Comparison of ENCODE assay signal across 9 cellular contexts in genomic region chr13:28140433-28141125, GRCh38. TPM values are rescaled to one million over a fixed set of nuclear protein-coding genes. Genes with fewer than 3 reads are reported as not detected.
DNase-seq lines count a peak whose midpoint lies in the region; ATAC-seq and TF ChIP-seq lines count a peak whose summit lies in the region.
"Had no signal": no experiment of that assay in that cellular context is flagged by ENCODE, and none has a peak within 500 bp of the region (broad histone marks: within the 10 kb centered on the region; RNA-seq: fewer than 3 reads in every experiment).

No MANE protein-coding gene starts in this region.

- no peaks in the 10 kb centered on the region for H3K27me3 ChIP-seq in BLaER1 treated with 17β-estradiol and CSF1 and Interleukin-3, amounts not matched to agents 10 nM and 100 nM

- TF ChIP-seq CTCF in chondrocyte (IDR thresholded peaks at IDR 0.05) (no peak), natural killer cell (IDR thresholded peaks at IDR 0.05) (no peak)

- peaks cover 0 to 14% (median 11%) of the 10 kb centered on the region in 11 experiments; a peak in 10 of 22 replicates for H3K9me3 ChIP-seq in BLaER1 treated with 17β-estradiol and CSF1 and Interleukin-3, amounts not matched to agents 10 nM and 100 nM (replicated peaks in 1 of 11)

- H3K27me3 Mint-ChIP-seq in chondrocyte (ENCODE audit: low read depth): no peaks in the 10 kb centered on the region
- no peaks in the 10 kb centered on the region for H3K27me3 Mint-ChIP-seq in natural killer cell (ENCODE audit: low read depth in 2 of 2)

- H3K4me3 ChIP-seq in BLaER1 treated with 17β-estradiol and CSF1 and Interleukin-3, amounts not matched to agents 10 nM and 100 nM: peak overlapping the region; percentile 89 to 100 (median 96)
- H3K4me3 ChIP-seq in Jurkat, Clone E6-1 (ENCODE audit: low read length): peak overlapping the region; percentile 97

- H3K36me3 Mint-ChIP-seq in chondrocyte (ENCODE audit: low read depth) (no peaks in the 10 kb centered on the region), natural killer cell (no peaks in the 10 kb centered on the region)

- H4K20me1 ChIP-seq in BLaER1 treated with 17β-estradiol and CSF1 and Interleukin-3, amounts not matched to agents 10 nM and 100 nM: peaks cover 43 to 62% (median 60%) of the 10 kb centered on the region in 11 experiments

- H3K27ac ChIP-seq in BLaER1 treated with 17β-estradiol and CSF1 and Interleukin-3, amounts not matched to agents 10 nM and 100 nM: peak overlapping the region; percentile 55 to 100 (median 100); a peak in 21 of 22 replicates

- H3K4me3 Mint-ChIP-seq in chondrocyte (ENCODE audit: unreplicated experiment) (peak overlapping the region; percentile 80), natural killer cell (peak overlapping the region; percentile 80)

- DNase-seq in Jurkat, Clone E6-1 (ENCODE audit: low read depth, low spot score): no peak
- DNase-seq in chondrocyte (ENCODE audit: low spot score) (no peak), natural killer cell (no peak), NCI-H146 treated with DMSO at 0.1 percent for 48 hours (lab: John Stamatoyannopoulos, UW; ENCODE audit: unreplicated experiment) (no peak), DMS79 (lab: John Stamatoyannopoulos, UW) (no peak), SK-N-DZ (ENCODE audit: low spot score) (no peak)

- peaks cover 37 to 67% (median 47%) of the 10 kb centered on the region in 10 experiments for H3K4me1 ChIP-seq in BLaER1 treated with 17β-estradiol and CSF1 and Interleukin-3, amounts not matched to agents 10 nM and 100 nM

- peak overlapping the region; percentile 87 for H3K27ac Mint-ChIP-seq in chondrocyte (ENCODE audit: unreplicated experiment)
- peak overlapping the region; percentile 98 to 99 for H3K27ac Mint-ChIP-seq in natural killer cell

- intact Hi-C loops in natural killer cell (cut with micrococcal nuclease): no loop called here

- peaks cover 34% of the 10 kb centered on the region for H3K4me1 Mint-ChIP-seq in chondrocyte (ENCODE audit: low read depth)
- peaks cover 60 to 67% of the 10 kb centered on the region in 2 donors for H3K4me1 Mint-ChIP-seq in natural killer cell

- H3K36me3 ChIP-seq in BLaER1 treated with 17β-estradiol and CSF1 and Interleukin-3, amounts not matched to agents 10 nM and 100 nM: peaks cover 6 to 32% (median 19%) of the 10 kb centered on the region in 11 experiments; a peak in 20 of 22 replicates

- peak overlapping the region; percentile 88 to 98 (median 94) for H3K4me2 ChIP-seq in BLaER1 treated with 17β-estradiol and CSF1 and Interleukin-3, amounts not matched to agents 10 nM and 100 nM

- peak overlapping the region; percentile 82 to 100 (median 100) for H3K9ac ChIP-seq in BLaER1 treated with 17β-estradiol and CSF1 and Interleukin-3, amounts not matched to agents 10 nM and 100 nM

- H3K9me3 Mint-ChIP-seq in chondrocyte (ENCODE audit: low read depth) (no peaks in the 10 kb centered on the region), natural killer cell (no peaks in the 10 kb centered on the region)

- ATAC-seq in natural killer cell (no peak), GM18868 (IDR thresholded peaks at IDR 0.05; ENCODE audit: unreplicated experiment) (no peak)

RNA-seq across cellular contexts. Expression of gene PAN3, which starts 2.2 kb away (rescaled TPM):
- polyA plus RNA-seq in Jurkat, Clone E6-1 (2012; ENCODE audit: insufficient read depth, insufficient read length): 16.3 TPM
- total RNA-seq in chondrocyte: 18.1 to 19.0 TPM (median 18.7 TPM) in 3 replicates
- 10 to 100 TPM; 80.0 to 94.2 (median 91.7) TPM for total RNA-seq in natural killer cell
- polyA plus RNA-seq in SK-N-DZ (2014; cell fraction: cytosol; rRNA removed): 7.0 and 9.2 TPM in 2 replicates
- 11.8 and 22.0 TPM in 2 replicates for polyA plus RNA-seq in SK-N-DZ (2014; cell fraction: nucleus; rRNA removed)

RNA-seq across cellular contexts. Expression of gene FLT3, which starts 40.2 kb away (rescaled TPM):
- not detected for polyA plus RNA-seq in Jurkat, Clone E6-1 (2012; ENCODE audit: insufficient read depth, insufficient read length)
- not detected in 3 replicates for total RNA-seq in chondrocyte
- total RNA-seq in natural killer cell: 1 to 10 TPM in 2 of 3 donors, under 1 TPM in 1; 0.39 to 1.8 (median 1.1) TPM
- polyA plus RNA-seq in SK-N-DZ (2014; cell fraction: cytosol; rRNA removed): not detected in 2 replicates
- polyA plus RNA-seq in SK-N-DZ (2014; cell fraction: nucleus; rRNA removed): not detected in 2 replicates
- total RNA-seq: dermis microvascular lymphatic vessel endothelial cell had no signal
